Comparison of ENCODE assay signal across 14 cellular contexts in genomic region chr15:49895337-49896223, GRCh38.
DNase-seq lines count a peak whose midpoint lies in the region; TF ChIP-seq lines count a peak whose summit lies in the region.
"Had no signal": no experiment of that assay in that cellular context is flagged by ENCODE, and none has a peak within 500 bp of the region (broad histone marks: within the 10 kb centered on the region; RNA-seq: fewer than 3 reads in every experiment).

No MANE protein-coding gene starts in this region.

- H3K4me1 ChIP-seq in trophoblast cell (ENCODE audit: control insufficient read depth in 1 of 2, insufficient read depth in 2 of 2, low read length in 2 of 2) (peaks cover 0 to 2% of the 10 kb centered on the region in 2 experiments), prostate gland (replicated peaks) (no peaks in the 10 kb centered on the region)

- H2AFZ ChIP-seq in trophoblast cell (ENCODE audit: insufficient read depth, low read length, poor library complexity), result no peak overlapping the region

- H3K14ac ChIP-seq in trophoblast cell (ENCODE audit: low read length), result no peak overlapping the region

- DNase-seq in GM03348 (ENCODE audit: low spot score) (peak; percentile 44), astrocyte of the cerebellum (ENCODE audit: low read depth) (peak; percentile 66), iPS DF 19.7 (ENCODE audit: low read depth, low spot score) (peak; percentile 12), trophoblast cell (peak; percentile 8 to 55), nephron progenitor cell (no peak), prostate gland (ENCODE audit: low spot score) (no peak), SKM-1 treated with dmso at 0.1 percent for 144 hours (lab: John Stamatoyannopoulos, UW; ENCODE audit: unreplicated experiment) (no peak)
- no peak for DNase-seq in stimulated activated CD8-positive, alpha-beta memory T cell treated with anti-CD3 and anti-CD28 coated beads, Interleukin-4, amount 100 ng/mL, for 48 hours
- DNase-seq: activated CD8-positive, alpha-beta memory T cell treated with anti-CD3 and anti-CD28 coated beads, Interleukin-2, amount 50 U/mL, for 48 hours; activated naive CD8-positive, alpha-beta T cell treated with anti-CD3 and anti-CD28 coated beads, Interleukin-2, amount 10 ng/mL, durations not matched to agents 7 days and 5 days; NCI-H1436 treated with DMSO at 0.1 percent for 48 hours; NCI-H82; SHP77 treated with DMSO at 0.1 percent for 48 hours; stimulated activated CD4-positive, alpha-beta T cell treated with anti-CD3 and anti-CD28 coated beads, Interleukin-12 subunit alpha, Interleukin-12 subunit beta, amount 100 ng/mL, for 4 hours had no signal

- H2BK120ac ChIP-seq in trophoblast cell (ENCODE audit: insufficient read depth, low read length, poor library complexity), result peak overlapping the region; percentile 78

- no peak overlapping the region for H3K18ac ChIP-seq in trophoblast cell (ENCODE audit: low read length)

- H3K9me3 Mint-ChIP-seq in nephron progenitor cell, result no peaks in the 10 kb centered on the region
- H3K9me3 Mint-ChIP-seq: activated naive CD8-positive, alpha-beta T cell treated with anti-CD3 and anti-CD28 coated beads, Interleukin-2, amount 10 ng/mL, durations not matched to agents 7 days and 5 days had no signal

- intact Hi-C loops in prostate gland (cut with DNase I), result no loop called here

- H3K4me3 Mint-ChIP-seq in nephron progenitor cell, result no peak overlapping the region
- H3K4me3 Mint-ChIP-seq: activated naive CD8-positive, alpha-beta T cell treated with anti-CD3 and anti-CD28 coated beads, Interleukin-2, amount 10 ng/mL, durations not matched to agents 7 days and 5 days had no signal

- H3K27me3 ChIP-seq in trophoblast cell (ENCODE audit: insufficient read depth, low read length) (no peaks in the 10 kb centered on the region), prostate gland (replicated peaks; ENCODE audit: insufficient read depth) (no peaks in the 10 kb centered on the region)

- no peak overlapping the region for H2BK5ac ChIP-seq in trophoblast cell (ENCODE audit: low read depth, low read length, poor library complexity)

- H2AK5ac ChIP-seq in trophoblast cell (ENCODE audit: low read length), result no peak overlapping the region

- no peak for TF ChIP-seq CTCF in astrocyte of the cerebellum (IDR thresholded peaks at IDR 0.05; ENCODE audit: low read depth, low read length, missing control alignments)
- no peak for TF ChIP-seq CTCF in nephron progenitor cell (IDR thresholded peaks at IDR 0.05)
- no peak for TF ChIP-seq CTCF in prostate gland (IDR thresholded peaks at IDR 0.05)

- H3K27ac ChIP-seq in trophoblast cell (ENCODE audit: low read depth, low read length), result peak overlapping the region; percentile 61
- H3K27ac ChIP-seq in prostate gland, result no peak overlapping the region

- peak overlapping the region; percentile 66 for H4K91ac ChIP-seq in trophoblast cell (ENCODE audit: low read depth, low read length)

- H3K4me3 ChIP-seq in astrocyte of the cerebellum (ENCODE audit: low read depth, low read length), result no peak overlapping the region
- no peak overlapping the region for H3K4me3 ChIP-seq in trophoblast cell (ENCODE audit: low read depth, low read length)
- no peak overlapping the region for H3K4me3 ChIP-seq in prostate gland

- H3K9ac ChIP-seq in trophoblast cell (ENCODE audit: low read length), result no peak overlapping the region

- no peaks in the 10 kb centered on the region for H3K79me2 ChIP-seq in trophoblast cell (ENCODE audit: control insufficient read depth, insufficient read depth, low read length, poor library complexity)

- peak overlapping the region; percentile 72 for H2BK12ac ChIP-seq in trophoblast cell (ENCODE audit: low read length)

- H3K4ac ChIP-seq in trophoblast cell (ENCODE audit: low read depth, low read length), result no peak overlapping the region

- TF ChIP-seq POLR2A in prostate gland (IDR thresholded peaks at IDR 0.05), result no peak

- no peak overlapping the region for H3K23ac ChIP-seq in trophoblast cell (ENCODE audit: low read length)

- no peaks in the 10 kb centered on the region for H3K27me3 Mint-ChIP-seq in nephron progenitor cell (ENCODE audit: low read depth, poor library complexity)

- whole genome bisulfite sequencing in trophoblast cell (ENCODE audit: extremely low coverage, insufficient coverage, insufficient read length), result no CpG with 5 or more reads among the region's 6 CpGs
- WGBS in prostate gland, result 56% methylated on average over 6 of the region's 6 CpGs

- peaks cover 4% of the 10 kb centered on the region for H3K79me1 ChIP-seq in trophoblast cell (ENCODE audit: low read length)

- no peaks in the 10 kb centered on the region for H3K4me1 Mint-ChIP-seq in nephron progenitor cell
- H3K4me1 Mint-ChIP-seq: activated naive CD8-positive, alpha-beta T cell treated with anti-CD3 and anti-CD28 coated beads, Interleukin-2, amount 10 ng/mL, durations not matched to agents 7 days and 5 days had no signal

- no peak overlapping the region for H3K27ac Mint-ChIP-seq in nephron progenitor cell
- H3K27ac Mint-ChIP-seq: activated naive CD8-positive, alpha-beta T cell treated with anti-CD3 and anti-CD28 coated beads, Interleukin-2, amount 10 ng/mL, durations not matched to agents 7 days and 5 days had no signal

- H3K36me3 ChIP-seq in trophoblast cell (ENCODE audit: control insufficient read depth in 1 of 2, insufficient read depth in 2 of 2, low read length in 2 of 2), result no peaks in the 10 kb centered on the region
- no peaks in the 10 kb centered on the region for H3K36me3 ChIP-seq in prostate gland

- H3K36me3 Mint-ChIP-seq in nephron progenitor cell (ENCODE audit: low read depth), result no peaks in the 10 kb centered on the region

- H4K12ac ChIP-seq in trophoblast cell (ENCODE audit: low read depth, low read length), result no peak overlapping the region

- in situ Hi-C loops in astrocyte of the cerebellum (cut with HindIII; ENCODE audit: low sequenced_read_pairs), result no loop called here

- H3K4me2 ChIP-seq in trophoblast cell (ENCODE audit: low read length), result no peak overlapping the region

- H3K9me3 ChIP-seq in trophoblast cell (ENCODE audit: insufficient read depth, low read depth, low read length) (no peaks in the 10 kb centered on the region), prostate gland (no peaks in the 10 kb centered on the region)

- no peak overlapping the region for H4K8ac ChIP-seq in trophoblast cell (ENCODE audit: low read depth, low read length)

Comparison
In these comparisons a context has a peak if more than half of its experiments do, and no peak if none do; other contexts are left out.
1. DNase-seq: peak in GM03348 (single experiment), astrocyte of the cerebellum (single experiment), iPS DF 19.7 (single experiment) and trophoblast cell (2 of 2); none in stimulated activated CD8-positive, alpha-beta memory T cell treated with anti-CD3 and anti-CD28 coated beads, Interleukin-4, amount 100 ng/mL, for 48 hours (single experiment), nephron progenitor cell (single experiment), prostate gland (single experiment) and SKM-1 treated with dmso at 0.1 percent for 144 hours (single experiment).